Comparison of ENCODE assay signal across 8 cellular contexts in genomic region chr12:14995583-14996425, GRCh38. TPM values are rescaled to one million over a fixed set of nuclear protein-coding genes. Genes with fewer than 3 reads are reported as not detected.
DNase-seq lines count a peak whose midpoint lies in the region; ATAC-seq and TF ChIP-seq lines count a peak whose summit lies in the region.

No MANE protein-coding gene starts in this region.

- BruUV-seq in PC-3 (replicated peaks; lab: Mats Ljungman, UMichigan), result no TSS peak

- H3K27ac ChIP-seq in KOPT-K1 (ENCODE audit: low read depth, low read length, poor library complexity, severe bottlenecking) (peak overlapping the region; percentile 43), PC-3 (ENCODE audit: low read length) (no peak overlapping the region), dorsolateral prefrontal cortex (no peak overlapping the region)
- H3K27ac ChIP-seq in effector memory CD4-positive, alpha-beta T cell (ENCODE audit: insufficient read depth, low read length, poor library complexity, severe bottlenecking), result no peak overlapping the region

- H3K4me3 Mint-ChIP-seq in naive B cell, result peak overlapping the region in 1 of 8 donors; percentile 6

- ATAC-seq in PC-3 (no peak; the same call in 1 of the 2 replicates), naive B cell (ENCODE audit: low read depth in 2 of 2) (peak; percentile 41 to 42)

- H3K9me3 ChIP-seq in KOPT-K1 (ENCODE audit: insufficient read depth, low read length, poor library complexity, severe bottlenecking) (peaks cover 8% of the 10 kb centered on the region), PC-3 (ENCODE audit: low read length) (no peaks in the 10 kb centered on the region), MG63 (0 out of 2 replicates have a peak, but pooled peaks cover 5% of the 10 kb centered on the region)
- H3K9me3 ChIP-seq in effector memory CD4-positive, alpha-beta T cell (ENCODE audit: control insufficient read depth, low read length), result no peaks in the 10 kb centered on the region

- no peak overlapping the region for H3K4me3 ChIP-seq in PC-3 (ENCODE audit: low read length)
- no peak overlapping the region for H3K4me3 ChIP-seq in dorsolateral prefrontal cortex
- H3K4me3 ChIP-seq in MG63, result no peak overlapping the region
- H3K4me3 ChIP-seq in effector memory CD4-positive, alpha-beta T cell (ENCODE audit: insufficient read depth, low read depth, low read length, poor library complexity, severe bottlenecking), result no peak overlapping the region

- intact Hi-C loops in PC-3 (cut with micrococcal nuclease) (loop anchor here (1.0 to 2.0 kb wide), 5 partner anchors 65 to 273 kb away; no protein-coding TSS in a partner anchor), dorsolateral prefrontal cortex (cut with DNase I) (loop anchor here (1.0 to 10.0 kb wide), 6 partner anchors 101 to 226 kb away; partner anchors contain the start of gene RERG (in 1 of the 2))

- POLR2A ChIA-PET in PC-3 (lab: Charles Lee; ENCODE audit: unreplicated experiment), result no interaction called here

- TF ChIP-seq CTCF in PC-3 (conservative IDR thresholded peaks at IDR 0.05; ENCODE audit: low read depth, low read length) (peak; percentile 62), dorsolateral prefrontal cortex (IDR thresholded peaks at IDR 0.05 in 54 of 56, conservative IDR thresholded peaks at IDR 0.05 in 2 of 56; ENCODE audit: low read depth in 1 of 56, partially characterized antibody in 56 of 56) (peak; percentile 58 to 96 (median 76))

- H3F3A ChIP-seq in PC-3 (ENCODE audit: low read length, unreplicated experiment), result no peaks in the 10 kb centered on the region

- no peak overlapping the region for H2AFZ ChIP-seq in PC-3 (ENCODE audit: low read length)

- peaks cover 0 to 6% (median 2%) of the 10 kb centered on the region in 7 donors for H3K9me3 Mint-ChIP-seq in naive B cell

- CTCF ChIA-PET in PC-3 (lab: Charles Lee), result interaction anchor here (0.6 to 1.2 kb wide), 4 partner anchors 63 to 232 kb away, joined by 3 to 20 read pairs (median 8); partner anchors contain the start of genes C12orf60 and WBP11

- no peaks in the 10 kb centered on the region for H3K79me2 ChIP-seq in PC-3 (ENCODE audit: low read length)

- peak overlapping the region in 4 of 6 donors; percentile 18 to 84 (median 64) for H3K27ac Mint-ChIP-seq in naive B cell

- H3K4me1 Mint-ChIP-seq in naive B cell, result peaks cover 33 to 42% (median 39%) of the 10 kb centered on the region in 3 donors

- peaks cover 0 to 11% (median 7%) of the 10 kb centered on the region in 3 donors for H3K27me3 Mint-ChIP-seq in naive B cell

- no peaks in the 10 kb centered on the region for H4K20me1 ChIP-seq in PC-3 (ENCODE audit: low read length)

- H3K9me2 ChIP-seq in PC-3 (replicated peaks; ENCODE audit: low read length), result no peaks in the 10 kb centered on the region

- no peaks in the 10 kb centered on the region for H3K27me3 ChIP-seq in PC-3 (ENCODE audit: low read length)
- no peaks in the 10 kb centered on the region for H3K27me3 ChIP-seq in dorsolateral prefrontal cortex
- no peaks in the 10 kb centered on the region for H3K27me3 ChIP-seq in MG63
- no peaks in the 10 kb centered on the region for H3K27me3 ChIP-seq in effector memory CD4-positive, alpha-beta T cell (replicated peaks; ENCODE audit: control insufficient read depth, insufficient read depth, low read length, poor library complexity, severe bottlenecking)

- H3K36me3 ChIP-seq in KOPT-K1 (ENCODE audit: insufficient read depth, low read length), result no peaks in the 10 kb centered on the region
- no peaks in the 10 kb centered on the region for H3K36me3 ChIP-seq in PC-3 (ENCODE audit: low read depth, low read length)
- no peaks in the 10 kb centered on the region for H3K36me3 ChIP-seq in MG63
- no peaks in the 10 kb centered on the region for H3K36me3 ChIP-seq in effector memory CD4-positive, alpha-beta T cell (ENCODE audit: control insufficient read depth, insufficient read depth, low read length)

- H3K4me1 ChIP-seq in PC-3 (ENCODE audit: insufficient read depth, low read length), result peaks cover 12% of the 10 kb centered on the region
- peaks cover 10% of the 10 kb centered on the region for H3K4me1 ChIP-seq in effector memory CD4-positive, alpha-beta T cell (ENCODE audit: control insufficient read depth, insufficient read depth, low read length, poor library complexity, severe bottlenecking)

- H3K9ac ChIP-seq in PC-3 (ENCODE audit: low read length), result no peak overlapping the region

- DNase-seq in EH (ENCODE audit: low read depth), result peak; percentile 74
- peak; percentile 54 for DNase-seq in PC-3
- no peak for DNase-seq in dorsolateral prefrontal cortex
- peak; percentile 48 for DNase-seq in naive B cell
- no peak for DNase-seq in MG63
- DNase-seq in effector memory CD4-positive, alpha-beta T cell, result no peak
- no peak for DNase-seq in effector CD8-positive, alpha-beta T cell (lab: John Stamatoyannopoulos, UW)

- H3K36me3 Mint-ChIP-seq in naive B cell, result no peaks in the 10 kb centered on the region

- H3K4me2 ChIP-seq in PC-3 (ENCODE audit: low read length), result no peak overlapping the region

RNA-seq across cellular contexts. Expression of gene PDE6H, which starts 23.0 kb away (rescaled TPM):
- not detected in 2 replicates for total RNA-seq in PC-3 (2014; rRNA removed)
- 1 to 10 TPM in 47 of 120 experiments, under 1 TPM in 33, not detected in 40; 0.43 to 2.7 (median 1.2) TPM for total RNA-seq in dorsolateral prefrontal cortex
- polyA plus RNA-seq in naive B cell (ENCODE audit: low read depth in 6 of 6), result not detected
- total RNA-seq in MG63 (2014; rRNA removed; shearing (Covaris generic); ENCODE audit: low replicate concordance), result not detected in 2 replicates

RNA-seq across cellular contexts. Expression of gene ARHGDIB, which starts 34.4 kb away (rescaled TPM):
- total RNA-seq in PC-3 (2014; rRNA removed) (10.4 and 12.4 TPM in 2 replicates), dorsolateral prefrontal cortex (10 to 100 TPM in 119 of 120 experiments, 1 to 10 TPM in 1; 7.4 to 82.4 (median 22.5) TPM)
- polyA plus RNA-seq in naive B cell (ENCODE audit: low read depth in 6 of 6), result 1,000 to 10,000 TPM; 2,706 to 4,844 (median 2,864) TPM
- total RNA-seq in MG63 (2014; rRNA removed; shearing (Covaris generic); ENCODE audit: low replicate concordance), result 4.3 and 9.8 TPM in 2 replicates

RNA-seq across cellular contexts. Expression of gene ERP27, which starts 57.5 kb away (rescaled TPM):
- total RNA-seq in PC-3 (2014; rRNA removed) (not detected in 2 replicates), dorsolateral prefrontal cortex (under 1 TPM in 22 of 120 experiments, not detected in 98; 0.19 to 0.83 (median 0.38) TPM)
- 1 to 10 TPM; 2.4 to 4.8 (median 2.7) TPM for polyA plus RNA-seq in naive B cell (ENCODE audit: low read depth in 6 of 6)
- total RNA-seq in MG63 (2014; rRNA removed; shearing (Covaris generic); ENCODE audit: low replicate concordance), result not detected in 2 replicates

Comparison
In these comparisons a context has a peak if more than half of its experiments do, and no peak if none do; other contexts are left out.
1. DNase-seq: peak in EH (single experiment), PC-3 (single experiment) and naive B cell (single experiment); none in dorsolateral prefrontal cortex (0 of 10), MG63 (single experiment), effector memory CD4-positive, alpha-beta T cell (0 of 3) and effector CD8-positive, alpha-beta T cell (single experiment).